In genomic region chr3:24769918-24770317, GRCh38 we compare ENCODE assay signal across 28 cellular contexts.
"Had no signal": no experiment of that assay in that cellular context is flagged by ENCODE, and none has a peak within 500 bp of the region (broad histone marks: within the 10 kb centered on the region; RNA-seq: fewer than 3 reads in every experiment).

No MANE protein-coding gene starts in this region.

- H3K9me3 ChIP-seq: ovary, psoas muscle, spleen, stomach, thoracic aorta, thyroid gland, tibial nerve, upper lobe of left lung, vagina had no signal

- H3K4me1 ChIP-seq: neural progenitor cell, parathyroid adenoma, psoas muscle, spleen, stomach, thyroid gland, tibial nerve, upper lobe of left lung had no signal

- FAIRE-seq: urothelium cell line had no signal

- H2AFZ ChIP-seq: neural progenitor cell, parathyroid adenoma had no signal

- H3K9ac ChIP-seq: neural progenitor cell, parathyroid adenoma had no signal

- H3K27ac ChIP-seq: neural progenitor cell, ovary, parathyroid adenoma, psoas muscle, skin epidermis, spleen, stomach, thoracic aorta, thyroid gland, tibial nerve, upper lobe of left lung, vagina had no signal

- DNase-seq: naive thymus-derived CD4-positive, alpha-beta T cell; natural killer cell; occipital lobe; ovary; posterior cingulate gyrus; psoas muscle; right cardiac atrium; spleen; stimulated activated CD4-positive, alpha-beta T cell treated with anti-CD3 and anti-CD28 coated beads, Interleukin-15, amount 100 ng/mL, for 24 hours; stimulated activated CD4-positive, alpha-beta T cell treated with anti-CD3 and anti-CD28 coated beads, Interleukin-2, amount 100 ng/mL, for 24 hours; stimulated activated CD4-positive, alpha-beta T cell treated with anti-CD3 and anti-CD28 coated beads, Interleukin-2, amount 100 ng/mL, for 48 hours; stimulated activated CD4-positive, alpha-beta T cell treated with anti-CD3 and anti-CD28 coated beads, Interleukin-4, amount 100 ng/mL, for 24 hours; stimulated activated naive B cell treated with anti-CD40 and anti-IgM and Interleukin-4, amounts not matched to agents 10 μg/mL and 1 μg/mL and 100 μg/mL, for 72 hours; stimulated activated naive CD4-positive, alpha-beta T cell treated with Interleukin-2 at 50 U/mL for 16 hours; stomach; thyroid gland; trophoblast cell; upper lobe of left lung had no signal

- ATAC-seq: naive thymus-derived CD4-positive, alpha-beta T cell; natural killer cell; psoas muscle; right cardiac atrium; sciatic nerve; stimulated activated effector memory CD8-positive, alpha-beta T cell treated with anti-CD3 and anti-CD28 coated beads, Interleukin-12 subunit alpha, Interleukin-12 subunit beta, amount 100 ng/mL, for 72 hours; stimulated activated naive B cell treated with anti-CD40 and anti-IgM and Interleukin-4, amounts not matched to agents 10 μg/mL and 1 μg/mL and 100 μg/mL, for 72 hours had no signal

- H3K36me3 ChIP-seq: neural progenitor cell, ovary, spleen, stomach, thoracic aorta, thyroid gland, tibial nerve, upper lobe of left lung, vagina had no signal

- H3K4me2 ChIP-seq: neural progenitor cell, smooth muscle cell had no signal

- H3K4me3 ChIP-seq: neural progenitor cell, ovary, psoas muscle, skin epidermis, smooth muscle cell, spleen, stomach, thoracic aorta, thyroid gland, tibial nerve, upper lobe of left lung, vagina had no signal

- H3K79me2 ChIP-seq: parathyroid adenoma had no signal

- H3K27me3 ChIP-seq: neural progenitor cell, ovary, spleen, stomach, thyroid gland, tibial nerve, upper lobe of left lung, vagina had no signal
